8 cellular contexts compared by ENCODE assay signal in genomic region chr14:77372304-77372841, GRCh38. TPM values are rescaled to one million over a fixed set of nuclear protein-coding genes. Genes with fewer than 3 reads are reported as not detected.
DNase-seq lines count a peak whose midpoint lies in the region; ATAC-seq and TF ChIP-seq lines count a peak whose summit lies in the region.

No MANE protein-coding gene starts in this region.

- H3K27ac Mint-ChIP-seq in activated CD8-positive, alpha-beta T cell treated with anti-CD3 and anti-CD28 coated beads for 36 hours: peak overlapping the region; percentile 37
- H3K27ac Mint-ChIP-seq in activated CD8-positive, alpha-beta T cell treated with anti-CD3 and anti-CD28 coated beads, Interleukin-2, amount 10 ng/mL, durations not matched to agents 7 days and 5 days: no peak overlapping the region

- POLR2A ChIA-PET in activated CD8-positive, alpha-beta T cell treated with anti-CD3 and anti-CD28 coated beads for 36 hours (lab: Charles Lee): no interaction called here
- POLR2A ChIA-PET in activated CD8-positive, alpha-beta T cell treated with anti-CD3 and anti-CD28 coated beads, Interleukin-2, amount 10 ng/mL, durations not matched to agents 7 days and 5 days (lab: Charles Lee): no interaction called here

- no peak for ATAC-seq in activated CD8-positive, alpha-beta T cell treated with anti-CD3 and anti-CD28 coated beads for 36 hours
- ATAC-seq in activated CD8-positive, alpha-beta T cell treated with anti-CD3 and anti-CD28 coated beads, Interleukin-2, amount 10 ng/mL, durations not matched to agents 7 days and 5 days: no peak
- ATAC-seq in HG03095 (IDR thresholded peaks at IDR 0.05; ENCODE audit: unreplicated experiment): peak; percentile 37
- peak; percentile 6 for ATAC-seq in stimulated activated naive CD8-positive, alpha-beta T cell treated with anti-CD3 and anti-CD28 coated beads, Interleukin-15, Interleukin-2, amounts not matched to agents 100 U/mL and 50 U/mL, for 24 hours

- H3K4me1 Mint-ChIP-seq in activated CD8-positive, alpha-beta T cell treated with anti-CD3 and anti-CD28 coated beads for 36 hours (ENCODE audit: low read depth): peaks cover 46% of the 10 kb centered on the region
- H3K4me1 Mint-ChIP-seq in activated CD8-positive, alpha-beta T cell treated with anti-CD3 and anti-CD28 coated beads, Interleukin-2, amount 10 ng/mL, durations not matched to agents 7 days and 5 days (ENCODE audit: low read depth): peaks cover 50% of the 10 kb centered on the region

- CTCF ChIA-PET in activated CD8-positive, alpha-beta T cell treated with anti-CD3 and anti-CD28 coated beads for 36 hours (lab: Charles Lee): no interaction called here
- CTCF ChIA-PET in activated CD8-positive, alpha-beta T cell treated with anti-CD3 and anti-CD28 coated beads, Interleukin-2, amount 10 ng/mL, durations not matched to agents 7 days and 5 days (lab: Charles Lee): no interaction called here

- in situ Hi-C loops in astrocyte of the cerebellum (cut with HindIII; ENCODE audit: low sequenced_read_pairs): loop anchor here (5.0 kb wide), 1 partner anchor 80 kb away; no protein-coding TSS in a partner anchor

- H3K36me3 Mint-ChIP-seq in activated CD8-positive, alpha-beta T cell treated with anti-CD3 and anti-CD28 coated beads for 36 hours (ENCODE audit: low read depth): peaks cover 25% of the 10 kb centered on the region
- H3K36me3 Mint-ChIP-seq in activated CD8-positive, alpha-beta T cell treated with anti-CD3 and anti-CD28 coated beads, Interleukin-2, amount 10 ng/mL, durations not matched to agents 7 days and 5 days (ENCODE audit: low read depth): peaks cover 25% of the 10 kb centered on the region

- no peak for TF ChIP-seq CTCF in activated CD8-positive, alpha-beta T cell treated with anti-CD3 and anti-CD28 coated beads for 36 hours (IDR thresholded peaks at IDR 0.05)
- no peak for TF ChIP-seq CTCF in astrocyte of the cerebellum (IDR thresholded peaks at IDR 0.05; ENCODE audit: low read depth, low read length, missing control alignments)

- H3K4me3 ChIP-seq in astrocyte of the cerebellum (ENCODE audit: low read depth, low read length): no peak overlapping the region

- peaks cover 1% of the 10 kb centered on the region for H3K9me3 Mint-ChIP-seq in activated CD8-positive, alpha-beta T cell treated with anti-CD3 and anti-CD28 coated beads for 36 hours
- H3K9me3 Mint-ChIP-seq in activated CD8-positive, alpha-beta T cell treated with anti-CD3 and anti-CD28 coated beads, Interleukin-2, amount 10 ng/mL, durations not matched to agents 7 days and 5 days (ENCODE audit: insufficient read depth): no peaks in the 10 kb centered on the region

- H3K4me3 Mint-ChIP-seq in activated CD8-positive, alpha-beta T cell treated with anti-CD3 and anti-CD28 coated beads for 36 hours: peak overlapping the region; percentile 18
- no peak overlapping the region for H3K4me3 Mint-ChIP-seq in activated CD8-positive, alpha-beta T cell treated with anti-CD3 and anti-CD28 coated beads, Interleukin-2, amount 10 ng/mL, durations not matched to agents 7 days and 5 days

- intact Hi-C loops in activated CD8-positive, alpha-beta T cell treated with anti-CD3 and anti-CD28 coated beads for 36 hours (cut with micrococcal nuclease): no loop called here

- H3K27me3 Mint-ChIP-seq in activated CD8-positive, alpha-beta T cell treated with anti-CD3 and anti-CD28 coated beads for 36 hours: no peaks in the 10 kb centered on the region
- H3K27me3 Mint-ChIP-seq in activated CD8-positive, alpha-beta T cell treated with anti-CD3 and anti-CD28 coated beads, Interleukin-2, amount 10 ng/mL, durations not matched to agents 7 days and 5 days (ENCODE audit: low read depth): no peaks in the 10 kb centered on the region

- no peak for DNase-seq in activated CD8-positive, alpha-beta T cell treated with anti-CD3 and anti-CD28 coated beads for 36 hours
- no peak for DNase-seq in activated CD8-positive, alpha-beta T cell treated with anti-CD3 and anti-CD28 coated beads, Interleukin-2, amount 10 ng/mL, durations not matched to agents 7 days and 5 days
- DNase-seq in astrocyte of the cerebellum (ENCODE audit: low read depth) (peak; percentile 38), activated gamma-delta T cell (lab: John Stamatoyannopoulos, UW) (no peak)
- no peak for DNase-seq in stimulated activated naive CD8-positive, alpha-beta T cell treated with anti-CD3 and anti-CD28 coated beads, Interleukin-15, Interleukin-2, amounts not matched to agents 100 U/mL and 50 U/mL, for 24 hours
- DNase-seq in activated CD4-positive, alpha-beta T cell treated with anti-CD3 and anti-CD28 coated beads for 48 hours: no peak
- no peak for DNase-seq in effector CD8-positive, alpha-beta T cell (lab: John Stamatoyannopoulos, UW)

RNA-seq across cellular contexts. Expression of gene TMED8, which starts 4.5 kb away (rescaled TPM):
- total RNA-seq in activated CD8-positive, alpha-beta T cell treated with anti-CD3 and anti-CD28 coated beads for 36 hours: 10 to 100 TPM; 25.0 to 25.4 TPM
- 10 to 100 TPM; 16.7 to 17.1 TPM for total RNA-seq in activated CD8-positive, alpha-beta T cell treated with anti-CD3 and anti-CD28 coated beads, Interleukin-2, amount 10 ng/mL, durations not matched to agents 7 days and 5 days

RNA-seq across cellular contexts. Expression of gene SAMD15, which starts 4.8 kb away (rescaled TPM):
- total RNA-seq in activated CD8-positive, alpha-beta T cell treated with anti-CD3 and anti-CD28 coated beads for 36 hours: under 1 TPM; 0.11 to 0.56 TPM
- under 1 TPM; 0.23 to 0.40 TPM for total RNA-seq in activated CD8-positive, alpha-beta T cell treated with anti-CD3 and anti-CD28 coated beads, Interleukin-2, amount 10 ng/mL, durations not matched to agents 7 days and 5 days

RNA-seq across cellular contexts. Expression of gene NOXRED1, which starts 51.0 kb away (rescaled TPM):
- under 1 TPM; 0.27 to 0.41 TPM for total RNA-seq in activated CD8-positive, alpha-beta T cell treated with anti-CD3 and anti-CD28 coated beads for 36 hours
- total RNA-seq in activated CD8-positive, alpha-beta T cell treated with anti-CD3 and anti-CD28 coated beads, Interleukin-2, amount 10 ng/mL, durations not matched to agents 7 days and 5 days: under 1 TPM; 0.29 TPM

RNA-seq across cellular contexts. Expression of gene GSTZ1, which starts 51.5 kb away (rescaled TPM):
- total RNA-seq in activated CD8-positive, alpha-beta T cell treated with anti-CD3 and anti-CD28 coated beads for 36 hours: 10 to 100 TPM; 19.1 to 20.5 TPM
- 10 to 100 TPM; 11.7 to 15.1 TPM for total RNA-seq in activated CD8-positive, alpha-beta T cell treated with anti-CD3 and anti-CD28 coated beads, Interleukin-2, amount 10 ng/mL, durations not matched to agents 7 days and 5 days

RNA-seq across cellular contexts. Expression of gene POMT2, which starts 51.7 kb away (rescaled TPM):
- 10 to 100 TPM; 14.2 to 15.3 TPM for total RNA-seq in activated CD8-positive, alpha-beta T cell treated with anti-CD3 and anti-CD28 coated beads for 36 hours
- total RNA-seq in activated CD8-positive, alpha-beta T cell treated with anti-CD3 and anti-CD28 coated beads, Interleukin-2, amount 10 ng/mL, durations not matched to agents 7 days and 5 days: 10 to 100 TPM; 15.0 to 15.5 TPM

Comparison
In these comparisons a context has a peak if more than half of its experiments do, and no peak if none do; other contexts are left out.
1. ATAC-seq: peak in HG03095 (single experiment) and stimulated activated naive CD8-positive, alpha-beta T cell treated with anti-CD3 and anti-CD28 coated beads, Interleukin-15, Interleukin-2, amounts not matched to agents 100 U/mL and 50 U/mL, for 24 hours (single experiment); none in activated CD8-positive, alpha-beta T cell treated with anti-CD3 and anti-CD28 coated beads for 36 hours (single experiment) and activated CD8-positive, alpha-beta T cell treated with anti-CD3 and anti-CD28 coated beads, Interleukin-2, amount 10 ng/mL, durations not matched to agents 7 days and 5 days (single experiment).